Comparison of ENCODE assay signal across 22 cellular contexts in the genomic region with DNA sequence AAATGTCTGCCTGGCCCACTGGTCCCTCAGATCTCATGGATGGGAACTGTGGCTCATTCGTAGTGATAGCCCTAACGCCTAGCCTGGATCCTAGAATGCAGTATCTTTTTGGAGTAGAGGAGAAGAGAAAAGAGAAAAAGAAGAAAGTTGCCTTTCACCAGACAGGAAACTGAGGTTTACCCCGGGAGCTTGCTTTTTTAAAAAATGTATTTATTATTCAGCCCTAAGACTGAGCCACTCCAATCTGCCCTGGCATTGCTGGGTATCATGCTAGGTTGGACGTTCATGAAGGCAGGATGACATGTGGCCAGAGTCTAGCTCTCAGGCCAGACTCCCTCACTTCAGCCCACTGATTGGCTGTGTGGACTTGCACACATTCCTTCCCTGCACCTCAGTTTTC. TPM values are rescaled to one million over a fixed set of nuclear protein-coding genes. Genes with fewer than 3 reads are reported as not detected.
DNase-seq lines count a peak whose midpoint lies in the region; ATAC-seq lines count a peak whose summit lies in the region.
"Had no signal": no experiment of that assay in that cellular context is flagged by ENCODE, and none has a peak within 500 bp of the region (broad histone marks: within the 10 kb centered on the region; RNA-seq: fewer than 3 reads in every experiment).

No MANE protein-coding gene starts in this region.

- peaks cover 10% of the 10 kb centered on the region for H3K36me3 Mint-ChIP-seq in activated naive CD4-positive, alpha-beta T cell treated with anti-CD3 and anti-CD28 coated beads for 36 hours (ENCODE audit: low read depth)
- no peaks in the 10 kb centered on the region for H3K36me3 Mint-ChIP-seq in T-cell
- peaks cover 12% of the 10 kb centered on the region for H3K36me3 Mint-ChIP-seq in activated naive CD8-positive, alpha-beta T cell treated with anti-CD3 and anti-CD28 coated beads, Interleukin-2, amount 50 U/mL, for 24 hours (ENCODE audit: low read depth)
- H3K36me3 Mint-ChIP-seq: IgD-negative memory B cell had no signal

- H3K4me3 Mint-ChIP-seq in activated naive CD4-positive, alpha-beta T cell treated with anti-CD3 and anti-CD28 coated beads for 36 hours, result no peak overlapping the region
- H3K4me3 Mint-ChIP-seq in T-cell, result peak overlapping the region; percentile 48 to 80 (median 65)
- no peak overlapping the region for H3K4me3 Mint-ChIP-seq in activated naive CD8-positive, alpha-beta T cell treated with anti-CD3 and anti-CD28 coated beads, Interleukin-2, amount 50 U/mL, for 24 hours
- H3K4me3 Mint-ChIP-seq in stimulated activated naive CD8-positive, alpha-beta T cell treated with anti-CD3 and anti-CD28 coated beads, Interleukin-15, amount 100 ng/mL, for 72 hours, result peak overlapping the region; percentile 38 to 51

- peak in 2 of 4 experiments; percentile 8 to 21 for ATAC-seq in T-cell (replicated peaks in 1 of 4)
- no peak for ATAC-seq in activated naive CD8-positive, alpha-beta T cell treated with anti-CD3 and anti-CD28 coated beads, Interleukin-2, amount 50 U/mL, for 24 hours
- no peak for ATAC-seq in stimulated activated naive CD8-positive, alpha-beta T cell treated with anti-CD3 and anti-CD28 coated beads, Interleukin-15, amount 100 ng/mL, for 72 hours
- ATAC-seq in GM18873 (IDR thresholded peaks at IDR 0.05; ENCODE audit: low FRiP score, unreplicated experiment), result no peak
- ATAC-seq: Right ventricle myocardium inferior had no signal

- H3K4me1 Mint-ChIP-seq in activated naive CD4-positive, alpha-beta T cell treated with anti-CD3 and anti-CD28 coated beads for 36 hours (ENCODE audit: low read depth), result peaks cover 99% of the 10 kb centered on the region
- H3K4me1 Mint-ChIP-seq in T-cell, result peaks cover 92 to 100% (median 96%) of the 10 kb centered on the region in 3 donors
- peaks cover 99% of the 10 kb centered on the region for H3K4me1 Mint-ChIP-seq in activated naive CD8-positive, alpha-beta T cell treated with anti-CD3 and anti-CD28 coated beads, Interleukin-2, amount 50 U/mL, for 24 hours
- peaks cover 100% of the 10 kb centered on the region for H3K4me1 Mint-ChIP-seq in stimulated activated naive CD8-positive, alpha-beta T cell treated with anti-CD3 and anti-CD28 coated beads, Interleukin-15, amount 100 ng/mL, for 72 hours

- POLR2A ChIA-PET in T-cell (lab: Charles Lee), result interaction anchor here in 1 of 2 donors (0.6 kb wide), 1 partner anchor 360 kb away, joined by 3 read pairs; no protein-coding TSS in a partner anchor

- CTCF ChIA-PET in activated naive CD4-positive, alpha-beta T cell treated with anti-CD3 and anti-CD28 coated beads for 36 hours (lab: Charles Lee), result interaction anchor here (0.6 to 1.7 kb wide), 5 partner anchors 10 to 154 kb away, joined by 3 to 8 read pairs (median 3); partner anchors contain the start of gene VSIR
- CTCF ChIA-PET in T-cell (lab: Charles Lee), result interaction anchor here in 1 of 2 donors (1.1 to 2.4 kb wide), 2 partner anchors 16 to 28 kb away, joined by 4 to 8 read pairs; no protein-coding TSS in a partner anchor

- H3K27me3 Mint-ChIP-seq in activated naive CD4-positive, alpha-beta T cell treated with anti-CD3 and anti-CD28 coated beads for 36 hours (ENCODE audit: low read depth), result no peaks in the 10 kb centered on the region
- H3K27me3 Mint-ChIP-seq in T-cell, result no peaks in the 10 kb centered on the region
- no peaks in the 10 kb centered on the region for H3K27me3 Mint-ChIP-seq in activated naive CD8-positive, alpha-beta T cell treated with anti-CD3 and anti-CD28 coated beads, Interleukin-2, amount 50 U/mL, for 24 hours
- no peaks in the 10 kb centered on the region for H3K27me3 Mint-ChIP-seq in stimulated activated naive CD8-positive, alpha-beta T cell treated with anti-CD3 and anti-CD28 coated beads, Interleukin-15, amount 100 ng/mL, for 72 hours

- H3K9me3 Mint-ChIP-seq in activated naive CD4-positive, alpha-beta T cell treated with anti-CD3 and anti-CD28 coated beads for 36 hours, result no peaks in the 10 kb centered on the region
- no peaks in the 10 kb centered on the region for H3K9me3 Mint-ChIP-seq in T-cell
- no peaks in the 10 kb centered on the region for H3K9me3 Mint-ChIP-seq in activated naive CD8-positive, alpha-beta T cell treated with anti-CD3 and anti-CD28 coated beads, Interleukin-2, amount 50 U/mL, for 24 hours
- H3K9me3 Mint-ChIP-seq in stimulated activated naive CD8-positive, alpha-beta T cell treated with anti-CD3 and anti-CD28 coated beads, Interleukin-15, amount 100 ng/mL, for 72 hours, result peaks cover 5 to 21% of the 10 kb centered on the region in 2 donors
- H3K9me3 Mint-ChIP-seq: IgD-negative memory B cell had no signal

- DNase-seq in activated naive CD4-positive, alpha-beta T cell treated with anti-CD3 and anti-CD28 coated beads for 36 hours, result no peak
- DNase-seq in activated naive CD4-positive, alpha-beta T cell (lab: John Stamatoyannopoulos, UW), result no peak
- DNase-seq in T-cell (no peak), SHP77 (lab: John Stamatoyannopoulos, UW) (no peak), nucleus accumbens (lab: John Stamatoyannopoulos, UW) (no peak)
- no peak for DNase-seq in activated naive CD8-positive, alpha-beta T cell treated with anti-CD3 and anti-CD28 coated beads, Interleukin-2, amount 50 U/mL, for 24 hours
- DNase-seq in stimulated activated naive CD8-positive, alpha-beta T cell treated with anti-CD3 and anti-CD28 coated beads, Interleukin-15, amount 100 ng/mL, for 72 hours, result no peak
- DNase-seq: activated effector memory CD4-positive, alpha-beta T cell treated with anti-CD3 and anti-CD28 coated beads, Interleukin-2, amount 50 U/mL, for 16 hours; cerebellar nuclear complex; DMS53; GOT3; NCI-H146; NCI-H2171 treated with DMSO at 0.1 percent for 48 hours; NCI-H748 treated with DMSO at 0.1 percent for 48 hours; retina; stimulated activated CD4-positive, alpha-beta T cell treated with anti-CD3 and anti-CD28 coated beads, Interleukin-4, amount 100 ng/mL, for 4 hours; substantia nigra; SW 1271 had no signal

- intact Hi-C loops in activated naive CD4-positive, alpha-beta T cell treated with anti-CD3 and anti-CD28 coated beads for 36 hours (cut with micrococcal nuclease), result no loop called here

- H3K27ac Mint-ChIP-seq in activated naive CD4-positive, alpha-beta T cell treated with anti-CD3 and anti-CD28 coated beads for 36 hours, result peak overlapping the region; percentile 98
- peak overlapping the region; percentile 99 to 100 for H3K27ac Mint-ChIP-seq in T-cell
- H3K27ac Mint-ChIP-seq in activated naive CD8-positive, alpha-beta T cell treated with anti-CD3 and anti-CD28 coated beads, Interleukin-2, amount 50 U/mL, for 24 hours, result peak overlapping the region; percentile 90
- peak overlapping the region; percentile 49 to 75 for H3K27ac Mint-ChIP-seq in stimulated activated naive CD8-positive, alpha-beta T cell treated with anti-CD3 and anti-CD28 coated beads, Interleukin-15, amount 100 ng/mL, for 72 hours

RNA-seq across cellular contexts. Expression of gene C10orf105, which starts 21.5 kb away (rescaled TPM):
- total RNA-seq in activated naive CD4-positive, alpha-beta T cell treated with anti-CD3 and anti-CD28 coated beads for 36 hours, result under 1 TPM; 0.32 to 0.36 TPM
- total RNA-seq in T-cell, result under 1 TPM; 0.15 to 0.45 (median 0.16) TPM
- total RNA-seq: frontal cortex had no signal

RNA-seq across cellular contexts. Expression of gene VSIR, which starts 32.3 kb away (rescaled TPM):
- 10 to 100 TPM; 52.0 to 55.5 TPM for total RNA-seq in activated naive CD4-positive, alpha-beta T cell treated with anti-CD3 and anti-CD28 coated beads for 36 hours
- 100 to 1,000 TPM in 2 of 5 donors, 10 to 100 TPM in 3; 81.4 to 134 (median 98.3) TPM for total RNA-seq in T-cell

Comparison
In these comparisons a context has a peak if more than half of its experiments do, and no peak if none do; other contexts are left out.
1. H3K4me3 Mint-ChIP-seq: peak in T-cell (3 of 3) and stimulated activated naive CD8-positive, alpha-beta T cell treated with anti-CD3 and anti-CD28 coated beads, Interleukin-15, amount 100 ng/mL, for 72 hours (2 of 2); none in activated naive CD4-positive, alpha-beta T cell treated with anti-CD3 and anti-CD28 coated beads for 36 hours (single experiment) and activated naive CD8-positive, alpha-beta T cell treated with anti-CD3 and anti-CD28 coated beads, Interleukin-2, amount 50 U/mL, for 24 hours (single experiment).
2. Peak in every context shown above with its lines, with median percentiles within 50 percentile points of each other: H3K27ac Mint-ChIP-seq.